In the genomic region with DNA sequence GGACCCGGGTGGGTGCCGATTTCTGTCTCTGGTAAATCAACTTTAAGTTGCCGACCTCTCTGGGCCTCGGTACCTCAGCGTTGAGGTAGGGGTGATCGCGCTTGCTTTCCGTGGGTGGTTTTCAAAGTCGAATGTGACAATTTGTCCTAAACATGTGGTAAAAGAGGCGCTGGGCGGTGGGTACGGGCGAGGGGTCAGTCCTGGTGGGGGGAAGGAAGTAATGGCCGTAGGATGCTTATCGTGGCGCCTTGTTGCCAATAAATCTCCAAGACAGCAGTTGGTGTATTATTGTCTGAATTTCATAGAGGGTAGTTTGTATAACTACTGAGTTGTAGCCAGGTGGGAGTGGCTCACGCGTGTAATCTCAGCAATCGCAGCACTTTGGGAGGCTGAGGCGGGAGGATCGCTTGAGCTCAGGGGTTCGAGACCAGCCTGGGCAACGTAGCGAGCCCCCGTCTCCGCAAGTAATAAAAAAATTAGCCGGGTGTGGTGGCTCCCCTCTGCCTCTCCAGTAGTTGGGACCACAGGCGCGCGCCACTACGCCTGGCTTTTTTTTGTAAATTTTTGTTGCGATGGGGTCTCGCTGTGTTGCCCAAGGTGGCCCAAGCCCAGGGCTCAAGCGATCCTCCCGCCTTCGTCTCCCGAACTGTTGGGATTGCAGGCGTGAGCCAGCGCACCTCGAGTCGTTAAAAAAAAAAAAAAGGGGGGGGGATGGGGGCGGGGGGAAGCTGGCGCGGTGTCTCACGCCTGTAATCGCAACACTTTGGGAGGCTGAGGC, we compare ENCODE assay signal across 8 cellular contexts.
DNase-seq lines count a peak whose midpoint lies in the region; ATAC-seq and TF ChIP-seq lines count a peak whose summit lies in the region.

No MANE protein-coding gene starts in this region.

- H3K9me3 ChIP-seq in SK-N-MC (ENCODE audit: low read depth, low read length): no peaks in the 10 kb centered on the region

- DNase-seq in NCI-H748 (lab: John Stamatoyannopoulos, UW; ENCODE audit: unreplicated experiment) (peak; percentile 34), NCI-H748 treated with DMSO at 0.1 percent for 48 hours (lab: John Stamatoyannopoulos, UW) (no peak), SK-N-MC (ENCODE audit: low read depth, low spot score) (no peak), fibroblast of pulmonary artery (ENCODE audit: low read depth) (no peak), NK-92 (lab: John Stamatoyannopoulos, UW; ENCODE audit: unreplicated experiment) (no peak), T1000 (lab: John Stamatoyannopoulos, UW) (no peak)

- peak overlapping the region; percentile 89 for H3K9ac ChIP-seq in SK-N-MC (ENCODE audit: insufficient read length)
- peak overlapping the region; percentile 71 for H3K9ac ChIP-seq in rectal smooth muscle tissue (ENCODE audit: low read length)

- H3K27ac ChIP-seq in SK-N-MC (peak overlapping the region; percentile 20; the same call in 1 of the 2 replicates), rectal smooth muscle tissue (ENCODE audit: low read depth, low read length) (peak overlapping the region; percentile 69)

- ATAC-seq in HG03565 (IDR thresholded peaks at IDR 0.05; ENCODE audit: unreplicated experiment): no peak

- H3K4me3 ChIP-seq in SK-N-MC (peak overlapping the region; percentile 98), fibroblast of pulmonary artery (replicated peaks; ENCODE audit: low read depth, low read length) (peak overlapping the region; percentile 82), rectal smooth muscle tissue (ENCODE audit: low read length) (peak overlapping the region; percentile 90)

- H3K27me3 ChIP-seq in rectal smooth muscle tissue (ENCODE audit: control insufficient read depth, insufficient read depth, low read length): no peaks in the 10 kb centered on the region

- peaks cover 18% of the 10 kb centered on the region for H3K4me1 ChIP-seq in rectal smooth muscle tissue (ENCODE audit: control insufficient read depth, insufficient read depth, low read length)

- H3K36me3 ChIP-seq in SK-N-MC (ENCODE audit: insufficient read depth, low read length) (peaks cover 29% of the 10 kb centered on the region), rectal smooth muscle tissue (ENCODE audit: control insufficient read depth, insufficient read depth, low read length) (peaks cover 6% of the 10 kb centered on the region)

- no peak for TF ChIP-seq CTCF in fibroblast of pulmonary artery (IDR thresholded peaks at IDR 0.05; ENCODE audit: low read length, missing control alignments)
